Comparison of ENCODE assay signal across 26 cellular contexts in the genomic region with DNA sequence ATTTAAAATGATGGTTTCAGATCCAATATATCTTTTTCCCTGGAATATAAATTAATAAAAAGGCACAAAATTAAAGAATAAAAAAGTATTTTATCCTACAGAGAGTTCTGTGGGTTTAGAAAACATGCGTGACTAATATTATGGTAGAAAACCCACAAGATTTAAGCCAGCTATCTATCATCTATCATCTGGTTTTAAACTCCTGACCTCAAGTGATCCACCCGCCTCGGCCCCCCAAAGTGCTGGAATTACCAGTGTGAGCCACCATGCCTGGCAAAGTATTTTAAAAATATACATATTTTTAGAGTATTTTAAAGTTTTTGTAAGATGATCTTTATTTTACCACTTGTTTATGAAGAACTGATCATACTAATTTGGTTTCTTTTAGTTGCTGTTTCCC.
"Had no signal": no experiment of that assay in that cellular context is flagged by ENCODE, and none has a peak within 500 bp of the region (broad histone marks: within the 10 kb centered on the region; RNA-seq: fewer than 3 reads in every experiment).

No MANE protein-coding gene starts in this region.

- ATAC-seq: foreskin keratinocyte; gastroesophageal sphincter; heart right ventricle; left cardiac atrium; left lung; mucosa of descending colon; naive thymus-derived CD4-positive, alpha-beta T cell; right cardiac atrium; stimulated activated naive B cell treated with anti-CD40 and anti-IgM and Interleukin-4, amounts not matched to agents 10 μg/mL and 1 μg/mL and 100 μg/mL, for 72 hours had no signal

- FAIRE-seq: endothelial cell of umbilical vein, urothelium cell line had no signal

- H3K4me3 ChIP-seq: colonic mucosa, esophagus muscularis mucosa, gastroesophageal sphincter, heart right ventricle, left lung, mucosa of descending colon, neural progenitor cell, prostate gland, thoracic aorta, tibial nerve, upper lobe of left lung had no signal

- H3K9ac ChIP-seq: neural progenitor cell, parathyroid adenoma had no signal

- DNase-seq: colonic mucosa; effector CD8-positive, alpha-beta T cell; foreskin keratinocyte; glutamatergic neuron; heart right ventricle; hippocampal formation; left cardiac atrium; left lung; mesenchymal stem cell; mucosa of descending colon; naive thymus-derived CD4-positive, alpha-beta T cell; right cardiac atrium; small intestine; stimulated activated CD4-positive, alpha-beta T cell treated with anti-CD3 and anti-CD28 coated beads, Interleukin-15, amount 100 ng/mL, for 24 hours; stimulated activated CD4-positive, alpha-beta T cell treated with anti-CD3 and anti-CD28 coated beads, Interleukin-2, amount 100 ng/mL, for 48 hours; stimulated activated naive B cell treated with anti-CD40 and anti-IgM and Interleukin-4, amounts not matched to agents 10 μg/mL and 1 μg/mL and 100 μg/mL, for 72 hours; upper lobe of left lung had no signal

- H3K4me2 ChIP-seq: neural progenitor cell had no signal

- H3K27ac ChIP-seq: colonic mucosa, esophagus muscularis mucosa, foreskin keratinocyte, gastroesophageal sphincter, heart right ventricle, left lung, neural progenitor cell, parathyroid adenoma, prostate gland, thoracic aorta, tibial nerve, upper lobe of left lung had no signal

- H3K9me3 ChIP-seq: colonic mucosa, esophagus muscularis mucosa, gastroesophageal sphincter, left lung, mucosa of descending colon, prostate gland, thoracic aorta, tibial nerve, upper lobe of left lung had no signal

- H2AFZ ChIP-seq: neural progenitor cell, parathyroid adenoma had no signal

- H3K27me3 ChIP-seq: colonic mucosa, esophagus muscularis mucosa, foreskin keratinocyte, gastroesophageal sphincter, heart right ventricle, left lung, neural progenitor cell, tibial nerve, upper lobe of left lung had no signal

- H3K4me1 ChIP-seq: colonic mucosa, foreskin keratinocyte, left lung, parathyroid adenoma, prostate gland had no signal

- H3K36me3 ChIP-seq: colonic mucosa, esophagus muscularis mucosa, neural progenitor cell, prostate gland, thoracic aorta had no signal
